In genomic region chr4:24382381-24382780, GRCh38 we compare ENCODE assay signal across 11 cellular contexts.
DNase-seq lines count a peak whose midpoint lies in the region; ATAC-seq and TF ChIP-seq lines count a peak whose summit lies in the region.
"Had no signal": no experiment of that assay in that cellular context is flagged by ENCODE, and none has a peak within 500 bp of the region (broad histone marks: within the 10 kb centered on the region; RNA-seq: fewer than 3 reads in every experiment).

No MANE protein-coding gene starts in this region.

- H3K4me1 ChIP-seq in thyroid gland = no peaks in the 10 kb centered on the region
- H3K4me1 ChIP-seq: right lobe of liver had no signal

- H3K27me3 Mint-ChIP-seq in CD14-positive monocyte (ENCODE audit: low read depth in 3 of 3) = peaks cover 0 to 3% (median 3%) of the 10 kb centered on the region in 3 donors

- TF ChIP-seq CTCF in CD14-positive monocyte (IDR thresholded peaks at IDR 0.05) (no peak), thyroid gland (IDR thresholded peaks at IDR 0.05) (no peak)

- TF ChIP-seq POLR2A in thyroid gland (IDR thresholded peaks at IDR 0.05) = no peak

- H3K27ac ChIP-seq in epithelial cell of prostate = peak overlapping the region; percentile 64
- H3K27ac ChIP-seq in thyroid gland = no peak overlapping the region
- H3K27ac ChIP-seq: right lobe of liver had no signal

- DNase-seq in epithelial cell of prostate (ENCODE audit: low read depth, low spot score) (peak; percentile 77), NCI-H1436 treated with DMSO at 0.1 percent for 48 hours (lab: John Stamatoyannopoulos, UW) (no peak), CD14-positive monocyte (ENCODE audit: low spot score) (no peak), thyroid gland (no peak)
- no peak for DNase-seq in activated CD4-positive, alpha-beta T cell treated with anti-CD3 and anti-CD28 coated beads, Interleukin-2, amount 50 U/mL, for 4 hours
- DNase-seq: immature natural killer cell, right lobe of liver had no signal

- H3K27ac Mint-ChIP-seq in CD14-positive monocyte = no peak overlapping the region
- H3K27ac Mint-ChIP-seq: immature natural killer cell had no signal

- H3K4me1 Mint-ChIP-seq in CD14-positive monocyte = no peaks in the 10 kb centered on the region
- H3K4me1 Mint-ChIP-seq: central memory CD8-positive, alpha-beta T cell; immature natural killer cell had no signal

- H3K36me3 ChIP-seq in thyroid gland = no peaks in the 10 kb centered on the region
- H3K36me3 ChIP-seq: right lobe of liver had no signal

- peaks cover 2 to 14% (median 7%) of the 10 kb centered on the region in 7 donors for H3K9me3 Mint-ChIP-seq in CD14-positive monocyte

- no peaks in the 10 kb centered on the region for H3K36me3 Mint-ChIP-seq in CD14-positive monocyte

- ATAC-seq in GM18498 (IDR thresholded peaks at IDR 0.05; ENCODE audit: unreplicated experiment) = peak; percentile 98
- peak; percentile 96 for ATAC-seq in GM21528 (IDR thresholded peaks at IDR 0.05; ENCODE audit: low FRiP score, unreplicated experiment)
- ATAC-seq in HG03439 (IDR thresholded peaks at IDR 0.05; ENCODE audit: unreplicated experiment) = peak; percentile 92

- no peak overlapping the region for H3K4me3 Mint-ChIP-seq in CD14-positive monocyte
- H3K4me3 Mint-ChIP-seq: central memory CD8-positive, alpha-beta T cell; immature natural killer cell had no signal

- H3K4me3 ChIP-seq in thyroid gland (replicated peaks in 1 of 3) = no peak overlapping the region
- H3K4me3 ChIP-seq: right lobe of liver had no signal

- 64 to 71% methylated on average over 2 of the region's 2 CpGs for WGBS in thyroid gland, 2 donors

- intact Hi-C loops in CD14-positive monocyte (cut with micrococcal nuclease) = no loop called here
- intact Hi-C loops in thyroid gland (cut with DNase I) = no loop called here

- no peaks in the 10 kb centered on the region for H3K27me3 ChIP-seq in thyroid gland
- H3K27me3 ChIP-seq: right lobe of liver had no signal

- no peaks in the 10 kb centered on the region for H3K9me3 ChIP-seq in thyroid gland
- H3K9me3 ChIP-seq: right lobe of liver had no signal
